ENCODE assay signal across 11 cellular contexts in genomic region chr1:23563755-23564374, GRCh38. TPM values are rescaled to one million over a fixed set of nuclear protein-coding genes. Genes with fewer than 3 reads are reported as not detected.
A peak's percentile ranks its signal among the peaks of the same experiment; 100 is the strongest.
DNase-seq lines count a peak whose midpoint lies in the region; ATAC-seq and TF ChIP-seq lines count a peak whose summit lies in the region.
"Had no signal": no experiment of that assay in that cellular context is flagged by ENCODE, and none has a peak within 500 bp of the region (broad histone marks: within the 10 kb centered on the region; RNA-seq: fewer than 3 reads in every experiment).

No MANE protein-coding gene starts in this region.

- H3K9me3 Mint-ChIP-seq in activated CD4-positive, alpha-beta T cell treated with anti-CD3 and anti-CD28 coated beads, Interleukin-2, amount 10 ng/mL, durations not matched to agents 7 days and 5 days, result no peaks in the 10 kb centered on the region

- H3K9me2 ChIP-seq in hepatocyte (replicated peaks; ENCODE audit: insufficient read depth), result no peaks in the 10 kb centered on the region

- H3K4me1 Mint-ChIP-seq in activated CD4-positive, alpha-beta T cell treated with anti-CD3 and anti-CD28 coated beads, Interleukin-2, amount 10 ng/mL, durations not matched to agents 7 days and 5 days, result peaks cover 52% of the 10 kb centered on the region

- POLR2A ChIA-PET in Panc1 (lab: Charles Lee), result no interaction called here
- POLR2A ChIA-PET in activated CD4-positive, alpha-beta T cell treated with anti-CD3 and anti-CD28 coated beads, Interleukin-2, amount 10 ng/mL, durations not matched to agents 7 days and 5 days (lab: Charles Lee), result no interaction called here

- intact Hi-C loops in Panc1 (cut with micrococcal nuclease; ENCODE audit: unreplicated experiment), result no loop called here

- no peak overlapping the region for H3K4me3 Mint-ChIP-seq in activated CD4-positive, alpha-beta T cell treated with anti-CD3 and anti-CD28 coated beads, Interleukin-2, amount 10 ng/mL, durations not matched to agents 7 days and 5 days

- H3K27me3 ChIP-seq in ACC112 (ENCODE audit: insufficient read depth, low read length), result no peaks in the 10 kb centered on the region
- H3K27me3 ChIP-seq in Panc1 (ENCODE audit: control insufficient read depth, insufficient read depth, low read length), result no peaks in the 10 kb centered on the region
- no peaks in the 10 kb centered on the region for H3K27me3 ChIP-seq in hepatocyte
- H3K27me3 ChIP-seq in rectal smooth muscle tissue (ENCODE audit: control insufficient read depth, insufficient read depth, low read length), result no peaks in the 10 kb centered on the region

- 58% methylated on average over 3 of the region's 3 CpGs for WGBS in hepatocyte (ENCODE audit: low lambda C conversion rate, missing lambda C conversion rate)

- H3K4me1 ChIP-seq in ACC112 (ENCODE audit: control insufficient read depth, insufficient read depth, low read length, unreplicated experiment) (peaks cover 39% of the 10 kb centered on the region), Panc1 (ENCODE audit: control insufficient read depth, insufficient read depth, low read length) (peaks cover 57% of the 10 kb centered on the region), hepatocyte (ENCODE audit: insufficient read depth) (peaks cover 48% of the 10 kb centered on the region), rectal smooth muscle tissue (ENCODE audit: control insufficient read depth, insufficient read depth, low read length) (peaks cover 31% of the 10 kb centered on the region)

- CTCF ChIA-PET in Panc1 (lab: Charles Lee), result interaction anchor here (0.6 to 1.0 kb wide), 2 partner anchors 61 to 1462 kb away, joined by 3 to 6 read pairs; no protein-coding TSS in a partner anchor
- CTCF ChIA-PET in activated CD4-positive, alpha-beta T cell treated with anti-CD3 and anti-CD28 coated beads, Interleukin-2, amount 10 ng/mL, durations not matched to agents 7 days and 5 days (lab: Charles Lee), result interaction anchor here (0.6 to 0.8 kb wide), 4 partner anchors 7 to 183 kb away, joined by 3 to 4 read pairs (median 3); no protein-coding TSS in a partner anchor

- H3K79me2 ChIP-seq in ACC112 (ENCODE audit: control insufficient read depth, insufficient read depth, low read length, unreplicated experiment) (peaks cover 11% of the 10 kb centered on the region), hepatocyte (peaks cover 3% of the 10 kb centered on the region)

- no TSS peak for BruUV-seq in Panc1 (replicated peaks; lab: Mats Ljungman, UMichigan)

- peaks cover 3% of the 10 kb centered on the region; the same call in 1 of the 2 replicates for H3K36me3 ChIP-seq in ACC112 (ENCODE audit: insufficient read depth, low read length)
- peaks cover 2% of the 10 kb centered on the region; the same call in 1 of the 2 replicates for H3K36me3 ChIP-seq in Panc1 (ENCODE audit: control insufficient read depth, insufficient read depth, low read length)
- H3K36me3 ChIP-seq in hepatocyte (replicated peaks; ENCODE audit: insufficient read depth, low read depth), result no peaks in the 10 kb centered on the region
- H3K36me3 ChIP-seq in rectal smooth muscle tissue (ENCODE audit: control insufficient read depth, insufficient read depth, low read length), result no peaks in the 10 kb centered on the region

- ATAC-seq in Panc1, result no peak

- peaks cover 54% of the 10 kb centered on the region for H3K27me3 Mint-ChIP-seq in activated CD4-positive, alpha-beta T cell treated with anti-CD3 and anti-CD28 coated beads, Interleukin-2, amount 10 ng/mL, durations not matched to agents 7 days and 5 days

- peak overlapping the region; percentile 95 for H3K27ac ChIP-seq in ACC112 (ENCODE audit: low read depth, low read length)
- H3K27ac ChIP-seq in Panc1 (ENCODE audit: low read length), result peak overlapping the region; percentile 88
- H3K27ac ChIP-seq in hepatocyte, result peak overlapping the region; percentile 81
- peak overlapping the region; percentile 90 for H3K27ac ChIP-seq in rectal smooth muscle tissue (ENCODE audit: low read depth, low read length)

- no peak overlapping the region for H3K27ac Mint-ChIP-seq in activated CD4-positive, alpha-beta T cell treated with anti-CD3 and anti-CD28 coated beads, Interleukin-2, amount 10 ng/mL, durations not matched to agents 7 days and 5 days

- peak overlapping the region; percentile 34 for H3K4me2 ChIP-seq in hepatocyte

- no peak overlapping the region for H3K4me3 ChIP-seq in ACC112 (ENCODE audit: low read depth, low read length)
- H3K4me3 ChIP-seq in Panc1 (ENCODE audit: low read depth in 2 of 2, low read length in 2 of 2), result no peak overlapping the region
- H3K4me3 ChIP-seq in hepatocyte, result no peak overlapping the region
- H3K4me3 ChIP-seq in rectal smooth muscle tissue (ENCODE audit: low read length), result no peak overlapping the region

- H4K20me1 ChIP-seq in hepatocyte (ENCODE audit: insufficient read depth, poor library complexity, severe bottlenecking), result peaks cover 2% of the 10 kb centered on the region

- DNase-seq in Panc1 (ENCODE audit: low read depth, low spot score), result no peak
- no peak for DNase-seq in hepatocyte (ENCODE audit: low spot score)
- DNase-seq in activated CD4-positive, CD25-positive, alpha-beta regulatory T cell (lab: John Stamatoyannopoulos, UW), result no peak
- DNase-seq in SW 1271 (lab: John Stamatoyannopoulos, UW), result no peak
- no peak for DNase-seq in activated gamma-delta T cell treated with Interleukin-2 at 50 U/mL for 16 hours
- no peak for DNase-seq in activated CD4-positive, alpha-beta T cell treated with anti-CD3 and anti-CD28 coated beads, Interleukin-2, amount 10 ng/mL, durations not matched to agents 7 days and 5 days
- DNase-seq: activated T-cell treated with anti-CD3 and anti-CD28 coated beads, Interleukin-2, amount 50 U/mL, for 1 hour; CD4-positive, alpha-beta memory T cell; OCI-M1 had no signal

- in situ Hi-C loops in Panc1 (cut with HindIII; ENCODE audit: low pct_unique_long_range_greater_than_20kb, low sequenced_read_pairs), result no loop called here

- H3K9me3 ChIP-seq in Panc1 (ENCODE audit: control insufficient read depth, insufficient read depth, low read depth, low read length) (no peaks in the 10 kb centered on the region), hepatocyte (ENCODE audit: low read depth) (no peaks in the 10 kb centered on the region)

- H3K36me3 Mint-ChIP-seq in activated CD4-positive, alpha-beta T cell treated with anti-CD3 and anti-CD28 coated beads, Interleukin-2, amount 10 ng/mL, durations not matched to agents 7 days and 5 days (ENCODE audit: low read depth), result peaks cover 7% of the 10 kb centered on the region

- H2AFZ ChIP-seq in ACC112 (ENCODE audit: low read length, unreplicated experiment), result no peak overlapping the region
- no peak overlapping the region for H2AFZ ChIP-seq in hepatocyte

- H3K9ac ChIP-seq in rectal smooth muscle tissue (ENCODE audit: low read length), result no peak overlapping the region

- no peak for TF ChIP-seq CTCF in Panc1 (IDR thresholded peaks at IDR 0.05)
- TF ChIP-seq CTCF in hepatocyte (IDR thresholded peaks at IDR 0.05; ENCODE audit: poor library complexity), result no peak

RNA-seq across cellular contexts. Expression of gene ID3, which starts 4.6 kb away (rescaled TPM):
- total RNA-seq in Panc1 (2021; ENCODE audit: unreplicated experiment) (39.6 TPM), hepatocyte (155 and 186 TPM in 2 replicates)
- polyA plus RNA-seq in Panc1 (2012; ENCODE audit: insufficient read length), result 46.3 TPM
- 314 and 336 TPM in 2 replicates for polyA plus RNA-seq in hepatocyte
- 10 to 100 TPM; 62.7 to 65.2 TPM for total RNA-seq in activated CD4-positive, alpha-beta T cell treated with anti-CD3 and anti-CD28 coated beads, Interleukin-2, amount 10 ng/mL, durations not matched to agents 7 days and 5 days

RNA-seq across cellular contexts. Expression of gene E2F2, which starts 32.8 kb away (rescaled TPM):
- total RNA-seq in Panc1 (2021; ENCODE audit: unreplicated experiment) (9.5 TPM), hepatocyte (0.76 and 1.2 TPM in 2 replicates)
- polyA plus RNA-seq in Panc1 (2012; ENCODE audit: insufficient read length), result 3.1 TPM
- polyA plus RNA-seq in hepatocyte, result 0.21 and 0.85 TPM in 2 replicates
- 100 to 1,000 TPM; 107 to 112 TPM for total RNA-seq in activated CD4-positive, alpha-beta T cell treated with anti-CD3 and anti-CD28 coated beads, Interleukin-2, amount 10 ng/mL, durations not matched to agents 7 days and 5 days

Comparison
In these comparisons a context has a peak if more than half of its experiments do, and no peak if none do; other contexts are left out.
1. RNA of gene E2F2, which starts 32.8 kb away (total RNA-seq): 107 to 112 TPM in activated CD4-positive, alpha-beta T cell treated with anti-CD3 and anti-CD28 coated beads, Interleukin-2, amount 10 ng/mL, durations not matched to agents 7 days and 5 days; 9.5 TPM in Panc1 (single experiment) and 0.76 to 1.2 TPM in hepatocyte; every median in the first group is over 10 times any median in the second.
2. Peak in every context shown above with its lines, with median percentiles within 50 percentile points of each other: H3K27ac ChIP-seq.